In genomic region chr2:57890462-57890861, GRCh38 we compare ENCODE assay signal across 12 cellular contexts.
A peak's percentile ranks its signal among the peaks of the same experiment; 100 is the strongest.
DNase-seq lines count a peak whose midpoint lies in the region; ATAC-seq, FAIRE-seq and TF ChIP-seq lines count a peak whose summit lies in the region.
"Had no signal": no experiment of that assay in that cellular context is flagged by ENCODE, and none has a peak within 500 bp of the region (broad histone marks: within the 10 kb centered on the region; RNA-seq: fewer than 3 reads in every experiment).

No MANE protein-coding gene starts in this region.

- TF ChIP-seq CTCF in IMR-90 (conservative IDR thresholded peaks at IDR 0.05; ENCODE audit: low read depth, low read length) (no peak), pancreas (IDR thresholded peaks at IDR 0.05) (no peak), Peyer's patch (IDR thresholded peaks at IDR 0.05) (no peak)

- H3K9me3 ChIP-seq in IMR-90 (ENCODE audit: control insufficient read depth, insufficient read depth, low read length) (no peaks in the 10 kb centered on the region), T-helper 17 cell (ENCODE audit: control insufficient read depth, low read length, poor library complexity, severe bottlenecking) (no peaks in the 10 kb centered on the region), pancreas (no peaks in the 10 kb centered on the region), Peyer's patch (no peaks in the 10 kb centered on the region)

- H3K4me3 ChIP-seq in IMR-90 (ENCODE audit: insufficient read depth, low read depth, low read length) (no peak overlapping the region), pancreas (no peak overlapping the region), Peyer's patch (no peak overlapping the region)

- no peak overlapping the region for H3K14ac ChIP-seq in IMR-90 (replicated peaks; ENCODE audit: low read depth, low read length)

- H2AK9ac ChIP-seq in IMR-90 (replicated peaks; ENCODE audit: low read depth, low read length, poor library complexity), result no peak overlapping the region

- peaks cover 2% of the 10 kb centered on the region for H3K36me3 Mint-ChIP-seq in T-helper 17 cell (ENCODE audit: low read depth)

- no peak overlapping the region for H3K27ac Mint-ChIP-seq in T-helper 17 cell

- H3K23ac ChIP-seq in IMR-90 (ENCODE audit: low read depth, low read length), result no peak overlapping the region

- no peak overlapping the region for H2AK5ac ChIP-seq in IMR-90 (ENCODE audit: low read depth, low read length)

- H3K27me3 ChIP-seq in IMR-90 (ENCODE audit: control insufficient read depth, insufficient read depth, low read length), result no peaks in the 10 kb centered on the region; the same call in 1 of the 2 replicates
- H3K27me3 ChIP-seq in pancreas, result no peaks in the 10 kb centered on the region
- H3K27me3 ChIP-seq in Peyer's patch, result no peaks in the 10 kb centered on the region

- H3K9me1 ChIP-seq in IMR-90 (ENCODE audit: insufficient read depth, low read length), result no peaks in the 10 kb centered on the region

- H3K4me2 ChIP-seq in IMR-90 (ENCODE audit: low read depth, low read length), result no peak overlapping the region

- no peak overlapping the region for H2AFZ ChIP-seq in IMR-90 (replicated peaks; ENCODE audit: low read length, poor library complexity)

- H4K20me1 ChIP-seq in IMR-90 (ENCODE audit: insufficient read depth, low read length), result no peaks in the 10 kb centered on the region

- TF ChIP-seq RAD21 in IMR-90 (IDR thresholded peaks at IDR 0.05; ENCODE audit: low read length), result no peak

- H2BK5ac ChIP-seq in IMR-90 (ENCODE audit: low read depth, low read length, poor library complexity, severe bottlenecking), result no peak overlapping the region

- ATAC-seq in GM18505 (IDR thresholded peaks at IDR 0.05; ENCODE audit: unreplicated experiment), result peak; percentile 37
- ATAC-seq in IMR-90 (ENCODE audit: low read depth), result peak; percentile 67
- ATAC-seq in left colon, result peak; percentile 25
- ATAC-seq in T-helper 17 cell, result no peak
- no peak for ATAC-seq in HG03039 (IDR thresholded peaks at IDR 0.05; ENCODE audit: unreplicated experiment)
- ATAC-seq in pancreas, result no peak

- POLR2A ChIA-PET in IMR-90 (lab: Charles Lee; ENCODE audit: unreplicated experiment), result no interaction called here

- no peak overlapping the region for H4K5ac ChIP-seq in IMR-90 (ENCODE audit: low read depth, low read length)

- H3K4me1 ChIP-seq in IMR-90 (ENCODE audit: control insufficient read depth, insufficient read depth, low read length) (peaks cover 2% of the 10 kb centered on the region), pancreas (no peaks in the 10 kb centered on the region), Peyer's patch (no peaks in the 10 kb centered on the region)

- H3K36me3 ChIP-seq in IMR-90 (ENCODE audit: control insufficient read depth, insufficient read depth, low read length) (no peaks in the 10 kb centered on the region), pancreas (no peaks in the 10 kb centered on the region), Peyer's patch (no peaks in the 10 kb centered on the region)

- no peak overlapping the region for H2BK20ac ChIP-seq in IMR-90 (ENCODE audit: low read depth, low read length)

- H2BK120ac ChIP-seq in IMR-90 (ENCODE audit: low read depth, low read length), result no peak overlapping the region

- H4K8ac ChIP-seq in IMR-90 (ENCODE audit: low read depth in 2 of 2, low read length in 2 of 2), result no peak overlapping the region

- dilution Hi-C loops in IMR-90 (cut with HindIII; ENCODE audit: low sequenced_read_pairs, unreplicated experiment), result no loop called here

- CTCF ChIA-PET in IMR-90 (lab: Yijun Ruan, JAX), result no interaction called here

- H4K91ac ChIP-seq in IMR-90 (ENCODE audit: insufficient read depth, low read depth, low read length), result no peak overlapping the region

- no peak for TF ChIP-seq POLR2A in GM18505 (IDR thresholded peaks at IDR 0.05; ENCODE audit: borderline replicate concordance, extremely low read depth, insufficient read depth, insufficient read length)
- no peak for TF ChIP-seq POLR2A in H54 (IDR thresholded peaks at IDR 0.05; ENCODE audit: low read depth, low read length)
- TF ChIP-seq POLR2A in IMR-90 (IDR thresholded peaks at IDR 0.05; ENCODE audit: low read depth, low read length), result no peak
- no peak for TF ChIP-seq POLR2A in Peyer's patch (IDR thresholded peaks at IDR 0.05)

- peaks cover 4% of the 10 kb centered on the region for H3K27me3 Mint-ChIP-seq in T-helper 17 cell

- H3K4ac ChIP-seq in IMR-90 (ENCODE audit: low read depth, low read length), result no peak overlapping the region

- no peak overlapping the region for H3K9ac ChIP-seq in IMR-90 (ENCODE audit: low read depth, low read length)

- no peak overlapping the region for H3K56ac ChIP-seq in IMR-90 (ENCODE audit: extremely low read depth, insufficient read depth, low read length)

- H3K27ac ChIP-seq in IMR-90 (ENCODE audit: insufficient read depth, low read length) (no peak overlapping the region), pancreas (no peak overlapping the region), Peyer's patch (no peak overlapping the region)

- intact Hi-C loops in IMR-90 (cut with micrococcal nuclease) (no loop called here), left colon (cut with DNase I, micrococcal nuclease) (no loop called here), pancreas (cut with DNase I) (no loop called here)

- FAIRE-seq in H54 (lab: Jason Lieb, UNC), result peak; percentile 92
- no peak for FAIRE-seq in pancreas (lab: Jason Lieb, UNC)
- FAIRE-seq: islet of Langerhans had no signal

- peaks cover 4% of the 10 kb centered on the region for H3K4me1 Mint-ChIP-seq in T-helper 17 cell

- no peak overlapping the region for H3K18ac ChIP-seq in IMR-90 (ENCODE audit: low read depth, low read length)

- no peak overlapping the region for H2BK15ac ChIP-seq in IMR-90 (ENCODE audit: low read depth, low read length)

- BruUV-seq in IMR-90 (replicated peaks; lab: Mats Ljungman, UMichigan), result no TSS peak

- H3K4me3 Mint-ChIP-seq in T-helper 17 cell, result no peak overlapping the region

- no peak for DNase-seq in H54 (ENCODE audit: insufficient read length, low spot score)
- DNase-seq in IMR-90, result peak; percentile 61
- DNase-seq in left colon, result no peak
- DNase-seq in T-helper 17 cell, result no peak
- DNase-seq in pancreas, result no peak
- DNase-seq in Peyer's patch, result no peak
- DNase-seq: activated T-cell treated with anti-CD3 and anti-CD28 coated beads for 4 hours, NCI-H2107, posterior cingulate gyrus had no signal

- H3K79me1 ChIP-seq in IMR-90 (ENCODE audit: low read depth in 1 of 2, low read length in 2 of 2), result no peaks in the 10 kb centered on the region

- in situ Hi-C loops in IMR-90 (cut with MboI; ENCODE audit: low sequenced_read_pairs), result no loop called here

TF ChIP-seq in IMR-90, 13 proteins besides CTCF, POLR2A, EP300 and RAD21:
- no peak for TF ChIP-seq MAZ (IDR thresholded peaks at IDR 0.05; ENCODE audit: borderline replicate concordance, low read depth, low read length)
- TF ChIP-seq NFE2L2 (IDR thresholded peaks at IDR 0.05; ENCODE audit: low read depth, low read length), result no peak
- no peak for TF ChIP-seq MXI1 (IDR thresholded peaks at IDR 0.05; ENCODE audit: borderline replicate concordance, low read depth, low read length)
- TF ChIP-seq, protein P1, sequence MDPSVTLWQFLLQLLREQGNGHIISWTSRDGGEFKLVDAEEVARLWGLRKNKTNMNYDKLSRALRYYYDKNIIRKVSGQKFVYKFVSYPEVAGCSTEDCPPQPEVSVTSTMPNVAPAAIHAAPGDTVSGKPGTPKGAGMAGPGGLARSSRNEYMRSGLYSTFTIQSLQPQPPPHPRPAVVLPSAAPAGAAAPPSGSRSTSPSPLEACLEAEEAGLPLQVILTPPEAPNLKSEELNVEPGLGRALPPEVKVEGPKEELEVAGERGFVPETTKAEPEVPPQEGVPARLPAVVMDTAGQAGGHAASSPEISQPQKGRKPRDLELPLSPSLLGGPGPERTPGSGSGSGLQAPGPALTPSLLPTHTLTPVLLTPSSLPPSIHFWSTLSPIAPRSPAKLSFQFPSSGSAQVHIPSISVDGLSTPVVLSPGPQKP (IDR thresholded peaks at IDR 0.05; ENCODE audit: borderline replicate concordance, low read depth, low read length), result no peak
- TF ChIP-seq FOS (IDR thresholded peaks at IDR 0.05; ENCODE audit: low read depth, low read length), result no peak
- no peak for TF ChIP-seq CHD1 (IDR thresholded peaks at IDR 0.05; ENCODE audit: low read depth, low read length)
- TF ChIP-seq, protein P2, sequence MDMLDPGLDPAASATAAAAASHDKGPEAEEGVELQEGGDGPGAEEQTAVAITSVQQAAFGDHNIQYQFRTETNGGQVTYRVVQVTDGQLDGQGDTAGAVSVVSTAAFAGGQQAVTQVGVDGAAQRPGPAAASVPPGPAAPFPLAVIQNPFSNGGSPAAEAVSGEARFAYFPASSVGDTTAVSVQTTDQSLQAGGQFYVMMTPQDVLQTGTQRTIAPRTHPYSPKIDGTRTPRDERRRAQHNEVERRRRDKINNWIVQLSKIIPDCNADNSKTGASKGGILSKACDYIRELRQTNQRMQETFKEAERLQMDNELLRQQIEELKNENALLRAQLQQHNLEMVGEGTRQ (IDR thresholded peaks at IDR 0.05; ENCODE audit: low read depth, low read length), result 0 out of 2 replicates have a peak, but pooled peaks have one; percentile 24

Comparison
In these comparisons a context has a peak if more than half of its experiments do, and no peak if none do; other contexts are left out.
1. ATAC-seq: peak in GM18505 (single experiment), IMR-90 (single experiment) and left colon (single experiment); none in T-helper 17 cell (single experiment), HG03039 (single experiment) and pancreas (0 of 4).